ENCODE assay signal across 18 cellular contexts in genomic region chr6:51594981-51595380, GRCh38.
DNase-seq lines count a peak whose midpoint lies in the region; ATAC-seq, FAIRE-seq and TF ChIP-seq lines count a peak whose summit lies in the region.
"Had no signal": no experiment of that assay in that cellular context is flagged by ENCODE, and none has a peak within 500 bp of the region (broad histone marks: within the 10 kb centered on the region; RNA-seq: fewer than 3 reads in every experiment).

No MANE protein-coding gene starts in this region.

- H3K27me3 ChIP-seq in DND-41 (ENCODE audit: insufficient read depth, low read length, poor library complexity) (no peaks in the 10 kb centered on the region), GM12878 (replicated peaks in 1 of 2; ENCODE audit: control insufficient read depth in 2 of 2, insufficient read depth in 2 of 2, low read length in 1 of 2) (no peaks in the 10 kb centered on the region), lower lobe of right lung (ENCODE audit: low read depth) (no peaks in the 10 kb centered on the region)

- RAD21 ChIA-PET in GM12878 (lab: Charles Lee; ENCODE audit: unreplicated experiment), result no interaction called here

- DNase-seq in DND-41 (no peak), GM12878 (ENCODE audit: low read depth, low spot score) (no peak), foreskin melanocyte (peak; percentile 32), renal cortical epithelial cell (ENCODE audit: low read depth) (peak; percentile 34), lower lobe of right lung (no peak), GM12892 (ENCODE audit: insufficient read length) (no peak)
- DNase-seq: C1 segment of cervical spinal cord; Caco-2; CD4-positive, alpha-beta memory T cell; DMS153; EL; GDM1; GM23248; HFFc6 had no signal

- no peaks in the 10 kb centered on the region for H4K20me1 ChIP-seq in DND-41 (ENCODE audit: insufficient read depth, low read length)
- H4K20me1 ChIP-seq in GM12878 (ENCODE audit: control insufficient read depth, insufficient read depth), result no peaks in the 10 kb centered on the region

- ATAC-seq in DND-41 (ENCODE audit: insufficient read depth, low read depth), result no peak
- ATAC-seq in GM12878, result peak; percentile 21; the same call in 2 of the 3 replicates
- ATAC-seq in lower lobe of right lung, result no peak
- no peak for ATAC-seq in GM21526 (IDR thresholded peaks at IDR 0.05; ENCODE audit: low FRiP score, unreplicated experiment)

- no peak for TF ChIP-seq RAD21 in GM12878 (IDR thresholded peaks at IDR 0.05; ENCODE audit: insufficient read depth, low read depth, low read length)

- H2AFZ ChIP-seq in DND-41 (ENCODE audit: low read depth, low read length), result 0 out of 2 replicates have a peak overlapping the region, but pooled peaks have one; percentile 6
- no peak overlapping the region for H2AFZ ChIP-seq in GM12878 (ENCODE audit: control insufficient read depth, low read depth, low read length)
- H2AFZ ChIP-seq: GM23248 had no signal

- H3K9ac ChIP-seq in DND-41 (ENCODE audit: low read depth, low read length), result no peak overlapping the region
- no peak overlapping the region for H3K9ac ChIP-seq in GM12878 (ENCODE audit: control insufficient read depth, insufficient read depth, low read length)
- H3K9ac ChIP-seq: GM23248 had no signal

- TF ChIP-seq CTCF in DND-41 (IDR thresholded peaks at IDR 0.05; ENCODE audit: borderline replicate concordance, extremely low read depth, low read length, poor library complexity, severe bottlenecking), result no peak
- TF ChIP-seq CTCF in GM12878 (IDR thresholded peaks at IDR 0.05 in 2 of 3, conservative IDR thresholded peaks at IDR 0.05 in 1 of 3; ENCODE audit: control insufficient read depth in 2 of 3, extremely low read depth in 1 of 3, insufficient read depth in 1 of 3, low read depth in 3 of 3, low read length in 3 of 3), result no peak
- no peak for TF ChIP-seq CTCF in lower lobe of right lung (IDR thresholded peaks at IDR 0.05)

- TF ChIP-seq POLR2A in GM12878 (IDR thresholded peaks at IDR 0.05; ENCODE audit: low read depth, low read length) (no peak), GM12892 (IDR thresholded peaks at IDR 0.05; ENCODE audit: low read depth, low read length) (no peak)

- H3K4me3 ChIP-seq in DND-41 (ENCODE audit: low read depth in 1 of 2, low read length in 2 of 2) (no peak overlapping the region), GM12878 (no peak overlapping the region), lower lobe of right lung (no peak overlapping the region)
- H3K4me3 ChIP-seq: GM23248, HAP-1 had no signal

- H3K4me2 ChIP-seq in DND-41 (ENCODE audit: insufficient read depth, low read length), result no peak overlapping the region
- H3K4me2 ChIP-seq in GM12878 (ENCODE audit: control insufficient read depth, insufficient read depth), result no peak overlapping the region

- H3K36me3 ChIP-seq in DND-41 (ENCODE audit: insufficient read depth, low read length) (no peaks in the 10 kb centered on the region), GM12878 (ENCODE audit: control insufficient read depth in 2 of 2, insufficient read depth in 2 of 2, low read length in 1 of 2) (no peaks in the 10 kb centered on the region), lower lobe of right lung (no peaks in the 10 kb centered on the region)
- H3K36me3 ChIP-seq: HAP-1 had no signal

- peaks cover 6% of the 10 kb centered on the region for H3K9me3 ChIP-seq in DND-41 (ENCODE audit: insufficient read depth, low read length, severe bottlenecking)
- H3K9me3 ChIP-seq in GM12878 (replicated peaks; ENCODE audit: control insufficient read depth, insufficient read depth, low read length), result no peaks in the 10 kb centered on the region
- H3K9me3 ChIP-seq in lower lobe of right lung, result no peaks in the 10 kb centered on the region
- H3K9me3 ChIP-seq: Caco-2, HAP-1 had no signal

- no peak overlapping the region for H3K27ac ChIP-seq in DND-41 (ENCODE audit: low read length)
- no peak overlapping the region for H3K27ac ChIP-seq in GM12878 (ENCODE audit: control insufficient read depth, insufficient read depth)
- H3K27ac ChIP-seq in lower lobe of right lung, result no peak overlapping the region
- H3K27ac ChIP-seq: GM23248 had no signal

- intact Hi-C loops in GM12878 (cut with micrococcal nuclease; ENCODE audit: unreplicated experiment) (no loop called here), lower lobe of right lung (cut with DNase I) (no loop called here)

- TF ChIP-seq EP300 in GM12878 (IDR thresholded peaks at IDR 0.05; ENCODE audit: borderline replicate concordance in 1 of 2, control insufficient read depth in 1 of 2, low read depth in 2 of 2, low read length in 2 of 2), result no peak

- in situ Hi-C loops in GM12878 (cut with MboI), result no loop called here

- FAIRE-seq in GM12878 (lab: Jason Lieb, UNC), result no peak
- FAIRE-seq in GM12892 (lab: Jason Lieb, UNC), result no peak
- FAIRE-seq: GM12891, H54 had no signal

- BruUV-seq in GM12878 (replicated peaks; lab: Mats Ljungman, UMichigan), result no TSS peak

- 0% methylated on average over 1 of the region's 1 CpG for WGBS in GM12878 (ENCODE audit: insufficient coverage, insufficient replicate concordance, low lambda C conversion rate, missing lambda C conversion rate)

- no peaks in the 10 kb centered on the region for H3K79me2 ChIP-seq in DND-41 (ENCODE audit: insufficient read depth, low read length)
- no peaks in the 10 kb centered on the region for H3K79me2 ChIP-seq in GM12878 (ENCODE audit: control insufficient read depth, insufficient read depth, low read length)

- CTCF ChIA-PET in GM12878 (lab: Yijun Ruan, JAX), result interaction anchor here (0.9 to 1.0 kb wide), 2 partner anchors 13 to 158 kb away, joined by 3 to 4 read pairs; no protein-coding TSS in a partner anchor

- SMC1A ChIA-PET in GM12878 (lab: Charles Lee; ENCODE audit: uncharacterized antibody, unreplicated experiment), result interaction anchor here (0.7 to 0.9 kb wide), 2 partner anchors 26 to 34 kb away, joined by 3 read pairs; no protein-coding TSS in a partner anchor

- POLR2A ChIA-PET in GM12878 (lab: Charles Lee), result no interaction called here

- peaks cover 3% of the 10 kb centered on the region; the same call in 1 of the 2 replicates for H3K4me1 ChIP-seq in DND-41 (ENCODE audit: insufficient read depth, low read length)
- no peaks in the 10 kb centered on the region for H3K4me1 ChIP-seq in GM12878 (ENCODE audit: control insufficient read depth, insufficient read depth, low read length)
- H3K4me1 ChIP-seq in lower lobe of right lung, result no peaks in the 10 kb centered on the region
- H3K4me1 ChIP-seq: Caco-2, HAP-1 had no signal

TF ChIP-seq in GM12878, 131 proteins besides CTCF, POLR2A, EP300 and RAD21 (continues in another document):
- TF ChIP-seq CUX1 (IDR thresholded peaks at IDR 0.05; ENCODE audit: insufficient replicate concordance, low read depth, low read length) (no peak), IKZF2 (IDR thresholded peaks at IDR 0.05) (no peak), RUNX3 (IDR thresholded peaks at IDR 0.05; ENCODE audit: low read length) (no peak), E2F8 (IDR thresholded peaks at IDR 0.05; ENCODE audit: low read depth, partially characterized antibody) (no peak)

Comparison
In these comparisons a context has a peak if more than half of its experiments do, and no peak if none do; other contexts are left out.
1. DNase-seq: peak in foreskin melanocyte (single experiment) and renal cortical epithelial cell (single experiment); none in DND-41 (single experiment), GM12878 (single experiment), lower lobe of right lung (single experiment) and GM12892 (single experiment).